Comparison of ENCODE assay signal across 12 cellular contexts in genomic region chr3:194586839-194587238, GRCh38. TPM values are rescaled to one million over a fixed set of nuclear protein-coding genes. Genes with fewer than 3 reads are reported as not detected.
A peak's percentile ranks its signal among the peaks of the same experiment; 100 is the strongest.
DNase-seq lines count a peak whose midpoint lies in the region; ATAC-seq and TF ChIP-seq lines count a peak whose summit lies in the region.
"Had no signal": no experiment of that assay in that cellular context is flagged by ENCODE, and none has a peak within 500 bp of the region (broad histone marks: within the 10 kb centered on the region; RNA-seq: fewer than 3 reads in every experiment).

No MANE protein-coding gene starts in this region.

- TF ChIP-seq CTCF in brain (conservative IDR thresholded peaks at IDR 0.05): no peak

- peaks cover 37% of the 10 kb centered on the region for H3K4me1 Mint-ChIP-seq in brain

- peak overlapping the region in 3 of 5 experiments; percentile 1 to 64 (median 45) for H3K4me3 Mint-ChIP-seq in brain

- peaks cover 0 to 2% (median 0%) of the 10 kb centered on the region in 5 experiments for H3K9me3 Mint-ChIP-seq in brain

- DNase-seq in stimulated activated CD4-positive, alpha-beta T cell treated with anti-CD3 and anti-CD28 coated beads, Interleukin-15, amount 100 ng/mL, for 24 hours: peak; percentile 16
- DNase-seq in stimulated activated CD4-positive, alpha-beta T cell treated with anti-CD3 and anti-CD28 coated beads, Interleukin-4, amount 100 ng/mL, for 1 hour: no peak
- DNase-seq in kidney glomerular epithelial cell (lab: John Stamatoyannopoulos, UW) (peak; percentile 33), NCI-H1092 (lab: John Stamatoyannopoulos, UW) (no peak), posterior vena cava (ENCODE audit: low spot score) (no peak)
- DNase-seq: activated CD4-positive, alpha-beta T cell treated with anti-CD3 and anti-CD28 coated beads for 48 hours; hippocampal formation; NCI-H1092 treated with DMSO at 0.1 percent for 48 hours had no signal

- peaks cover 20% of the 10 kb centered on the region for H3K36me3 Mint-ChIP-seq in brain

- peak overlapping the region in 3 of 5 experiments; percentile 19 to 56 (median 46) for H3K27ac Mint-ChIP-seq in brain

- ATAC-seq in GM18511 (IDR thresholded peaks at IDR 0.05; ENCODE audit: unreplicated experiment) (no peak), HG03025 (IDR thresholded peaks at IDR 0.05; ENCODE audit: low FRiP score, unreplicated experiment) (no peak)
- ATAC-seq: GM12878 had no signal

- peaks cover 4% of the 10 kb centered on the region for H3K27me3 Mint-ChIP-seq in brain

- intact Hi-C loops in posterior vena cava (cut with DNase I): loop anchor here in 1 of 2 donors (5.0 kb wide), 1 partner anchor 100 kb away; the partner anchor contains the start of gene ATP13A3

RNA-seq across cellular contexts. Expression of gene TMEM44, which starts 46.4 kb away (rescaled TPM):
- 20.1 TPM for polyA plus RNA-seq in brain (ENCODE audit: insufficient read depth, low read depth, low replicate concordance)
- total RNA-seq in posterior vena cava: 1 to 10 TPM; 9.2 to 9.4 TPM

Comparison
In these comparisons a context has a peak if more than half of its experiments do, and no peak if none do; other contexts are left out.
1. DNase-seq: peak in stimulated activated CD4-positive, alpha-beta T cell treated with anti-CD3 and anti-CD28 coated beads, Interleukin-15, amount 100 ng/mL, for 24 hours (single experiment) and kidney glomerular epithelial cell (single experiment); none in stimulated activated CD4-positive, alpha-beta T cell treated with anti-CD3 and anti-CD28 coated beads, Interleukin-4, amount 100 ng/mL, for 1 hour (single experiment), NCI-H1092 (single experiment) and posterior vena cava (single experiment).